Comparison of ENCODE assay signal across 8 cellular contexts in the genomic region with DNA sequence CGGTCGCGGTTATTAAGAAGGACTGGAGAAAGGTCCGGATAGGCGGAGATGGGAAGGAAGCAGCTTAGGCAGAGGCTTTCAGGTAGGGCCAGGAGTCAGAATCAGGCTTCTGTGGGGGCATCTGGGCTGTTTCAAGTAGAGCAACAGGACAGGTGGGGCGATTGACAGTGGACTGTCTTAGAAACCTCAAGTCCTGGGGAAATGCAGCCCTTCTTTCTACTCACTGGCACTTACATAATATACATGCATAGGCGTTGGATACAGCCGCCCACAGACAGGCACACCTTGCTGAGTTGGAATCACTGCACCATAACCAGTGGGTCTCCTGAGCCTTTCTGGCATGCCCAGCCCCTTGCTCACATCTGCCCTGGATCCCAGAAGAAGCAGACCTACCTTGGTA. TPM values are rescaled to one million over a fixed set of nuclear protein-coding genes. Genes with fewer than 3 reads are reported as not detected.
DNase-seq lines count a peak whose midpoint lies in the region; ATAC-seq and TF ChIP-seq lines count a peak whose summit lies in the region.

No MANE protein-coding gene starts in this region.

- H3K9me3 Mint-ChIP-seq in naive thymus-derived CD4-positive, alpha-beta T cell: no peaks in the 10 kb centered on the region

- H3K27me3 Mint-ChIP-seq in naive thymus-derived CD4-positive, alpha-beta T cell: no peaks in the 10 kb centered on the region

- CTCF ChIA-PET in naive thymus-derived CD4-positive, alpha-beta T cell (lab: Charles Lee): no interaction called here

- H3K4me1 ChIP-seq in colonic mucosa: peaks cover 23% of the 10 kb centered on the region
- peaks cover 18 to 35% of the 10 kb centered on the region in 2 donors for H3K4me1 ChIP-seq in naive thymus-derived CD4-positive, alpha-beta T cell (ENCODE audit: control insufficient read depth in 2 of 2, insufficient read depth in 2 of 2, low read length in 2 of 2)

- H3K36me3 ChIP-seq in colonic mucosa: peaks cover 15% of the 10 kb centered on the region
- peaks cover 0 to 30% (median 0%) of the 10 kb centered on the region in 3 experiments for H3K36me3 ChIP-seq in naive thymus-derived CD4-positive, alpha-beta T cell (ENCODE audit: control insufficient read depth in 2 of 3, insufficient read depth in 3 of 3, low read length in 3 of 3)

- no peak for DNase-seq in AG10803 (ENCODE audit: low read depth)
- DNase-seq in LNCaP clone FGC (ENCODE audit: low read depth): no peak
- peak; percentile 32 for DNase-seq in colonic mucosa
- no peak for DNase-seq in naive thymus-derived CD4-positive, alpha-beta T cell
- no peak for DNase-seq in NCI-H510A treated with DMSO at 0.1 percent for 48 hours (lab: John Stamatoyannopoulos, UW)
- no peak for DNase-seq in foreskin melanocyte

- peaks cover 4 to 38% (median 18%) of the 10 kb centered on the region in 5 donors for H3K36me3 Mint-ChIP-seq in naive thymus-derived CD4-positive, alpha-beta T cell

- H3K4me3 ChIP-seq in AG10803 (ENCODE audit: low read length) (peak overlapping the region; percentile 86), LNCaP clone FGC (ENCODE audit: low read depth, low read length) (peak overlapping the region; percentile 84), colonic mucosa (peak overlapping the region; percentile 77)
- H3K4me3 ChIP-seq in naive thymus-derived CD4-positive, alpha-beta T cell (ENCODE audit: low read length): peak overlapping the region; percentile 98

- no peaks in the 10 kb centered on the region for H3K27me3 ChIP-seq in colonic mucosa
- no peaks in the 10 kb centered on the region for H3K27me3 ChIP-seq in naive thymus-derived CD4-positive, alpha-beta T cell (ENCODE audit: control insufficient read depth in 2 of 2, insufficient read depth in 2 of 2, low read length in 2 of 2)

- peak overlapping the region; percentile 98 for H3K27ac ChIP-seq in colonic mucosa
- H3K27ac ChIP-seq in naive thymus-derived CD4-positive, alpha-beta T cell (ENCODE audit: low read depth, low read length): peak overlapping the region; percentile 90

- H3K9ac ChIP-seq in colonic mucosa (ENCODE audit: low read depth in 2 of 2, low read length in 2 of 2): peak overlapping the region; percentile 95 to 97

- intact Hi-C loops in colonic mucosa (cut with DNase I): no loop called here
- intact Hi-C loops in naive thymus-derived CD4-positive, alpha-beta T cell (cut with micrococcal nuclease): loop anchor here (5.0 to 10.0 kb wide), 10 partner anchors 68 to 1266 kb away; partner anchors contain the start of genes EXOG (in 2 of the 2), GORASP1 (in 1 of the 2), RPSA (in 1 of the 2) and SCN11A (in 1 of the 2)

- ATAC-seq in naive thymus-derived CD4-positive, alpha-beta T cell: no peak
- ATAC-seq in HG03457 (IDR thresholded peaks at IDR 0.05; ENCODE audit: unreplicated experiment) (no peak), HG03520 (IDR thresholded peaks at IDR 0.05; ENCODE audit: unreplicated experiment) (no peak)

- POLR2A ChIA-PET in naive thymus-derived CD4-positive, alpha-beta T cell (lab: Charles Lee): interaction anchor here (0.8 to 8.2 kb wide), 3 partner anchors 26 to 279 kb away, joined by 3 to 156 read pairs (median 11); partner anchors contain the start of genes DLEC1 and OXSR1

- H3K4me1 Mint-ChIP-seq in naive thymus-derived CD4-positive, alpha-beta T cell: peaks cover 36 to 68% (median 57%) of the 10 kb centered on the region in 7 donors

- H3K4me3 Mint-ChIP-seq in naive thymus-derived CD4-positive, alpha-beta T cell: peak overlapping the region; percentile 90 to 100 (median 96)

- H3K9me3 ChIP-seq in colonic mucosa: no peaks in the 10 kb centered on the region
- H3K9me3 ChIP-seq in naive thymus-derived CD4-positive, alpha-beta T cell (ENCODE audit: control insufficient read depth in 2 of 3, low read length in 3 of 3): no peaks in the 10 kb centered on the region

- peak overlapping the region; percentile 89 to 100 (median 98) for H3K27ac Mint-ChIP-seq in naive thymus-derived CD4-positive, alpha-beta T cell

- TF ChIP-seq CTCF in AG10803 (conservative IDR thresholded peaks at IDR 0.05; ENCODE audit: low read length): no peak
- no peak for TF ChIP-seq CTCF in LNCaP clone FGC (IDR thresholded peaks at IDR 0.05; ENCODE audit: control insufficient read depth, extremely low read depth, insufficient read depth)
- no peak for TF ChIP-seq CTCF in colonic mucosa (IDR thresholded peaks at IDR 0.05)

RNA-seq across cellular contexts. Expression of gene MYD88, which starts 0.7 kb away (rescaled TPM):
- 10 to 100 TPM; 69.5 to 70.4 TPM for total RNA-seq in colonic mucosa
- total RNA-seq in naive thymus-derived CD4-positive, alpha-beta T cell: 100 to 1,000 TPM in 1 of 5 experiments, 10 to 100 TPM in 4; 35.2 to 108 (median 41.6) TPM
- 10 to 100 TPM; 52.8 to 75.4 TPM for polyA plus RNA-seq in naive thymus-derived CD4-positive, alpha-beta T cell

RNA-seq across cellular contexts. Expression of gene ACAA1, which starts 2.3 kb away (rescaled TPM):
- 100 to 1,000 TPM; 135 to 167 TPM for total RNA-seq in colonic mucosa
- total RNA-seq in naive thymus-derived CD4-positive, alpha-beta T cell: 100 to 1,000 TPM in 1 of 5 experiments, 10 to 100 TPM in 4; 88.1 to 129 (median 91.0) TPM
- 10 to 100 TPM; 64.4 to 65.9 TPM for polyA plus RNA-seq in naive thymus-derived CD4-positive, alpha-beta T cell

RNA-seq across cellular contexts. Expression of gene OXSR1, which starts 26.1 kb away (rescaled TPM):
- total RNA-seq in colonic mucosa: 10 to 100 TPM; 32.0 to 57.3 TPM
- total RNA-seq in naive thymus-derived CD4-positive, alpha-beta T cell: 10 to 100 TPM; 35.0 to 59.7 (median 38.8) TPM
- 10 to 100 TPM; 12.3 to 14.4 TPM for polyA plus RNA-seq in naive thymus-derived CD4-positive, alpha-beta T cell
